Comparison of ENCODE assay signal across 10 cellular contexts in the genomic region with DNA sequence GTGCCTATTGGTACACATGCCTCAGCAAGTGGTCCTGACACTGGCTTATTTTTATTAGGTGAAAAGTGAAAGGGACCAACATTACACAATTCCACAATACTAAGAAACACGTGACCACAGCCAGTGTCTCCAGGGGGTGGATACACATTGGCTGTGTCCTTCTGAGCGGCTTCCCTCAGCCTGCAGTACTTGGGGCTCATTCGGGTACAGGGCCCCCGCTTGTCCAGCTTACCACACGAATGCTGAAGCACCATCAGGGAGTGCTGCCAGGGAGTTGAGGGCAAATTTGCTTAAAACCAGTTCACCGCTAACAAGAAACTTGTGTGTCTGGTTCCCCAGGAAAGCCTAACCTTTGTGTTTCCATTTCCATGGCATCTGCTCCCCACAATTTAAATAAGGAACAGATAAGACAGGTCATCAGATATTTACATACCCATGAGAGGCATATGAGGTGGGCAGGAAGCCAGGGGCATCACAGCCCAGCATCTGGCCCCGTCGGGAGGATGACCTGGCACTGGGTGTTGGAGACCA. TPM values are rescaled to one million over a fixed set of nuclear protein-coding genes. Genes with fewer than 3 reads are reported as not detected.
DNase-seq lines count a peak whose midpoint lies in the region; ATAC-seq and TF ChIP-seq lines count a peak whose summit lies in the region.
"Had no signal": no experiment of that assay in that cellular context is flagged by ENCODE, and none has a peak within 500 bp of the region (broad histone marks: within the 10 kb centered on the region; RNA-seq: fewer than 3 reads in every experiment).

No MANE protein-coding gene starts in this region.

- peak overlapping the region in 1 of 2 donors; percentile 31 for H3K4me3 Mint-ChIP-seq in effector memory CD8-positive, alpha-beta T cell

- CTCF ChIA-PET in SK-N-SH (lab: Yijun Ruan, JAX): interaction anchor here (1.0 to 1.9 kb wide), 3 partner anchors 12 to 63 kb away, joined by 3 to 11 read pairs (median 6); no protein-coding TSS in a partner anchor

- 66% methylated on average over 8 of the region's 8 CpGs for WGBS in SK-N-SH (ENCODE audit: low lambda C conversion rate)

- TF ChIP-seq EP300 in SK-N-SH (IDR thresholded peaks at IDR 0.05; ENCODE audit: borderline replicate concordance in 1 of 2, low read depth in 1 of 2, low read length in 1 of 2): no peak; a peak in 1 of 4 replicates

- H3K27ac Mint-ChIP-seq in effector memory CD8-positive, alpha-beta T cell: peak overlapping the region; percentile 87 to 99

- TF ChIP-seq RAD21 in SK-N-SH (IDR thresholded peaks at IDR 0.05; ENCODE audit: low read length): no peak

- H3K36me3 ChIP-seq in SK-N-SH (replicated peaks in 1 of 2; ENCODE audit: control insufficient read depth in 1 of 2, insufficient read depth in 2 of 2, low read length in 1 of 2): no peaks in the 10 kb centered on the region
- H3K36me3 ChIP-seq: SJSA1 had no signal

- no peaks in the 10 kb centered on the region for H3K27me3 Mint-ChIP-seq in effector memory CD8-positive, alpha-beta T cell

- ATAC-seq in SK-N-SH treated with all-trans-retinoic acid at 6 μM for 48 hours: no peak; the same call in 2 of the 3 replicates
- no peak for ATAC-seq in effector memory CD8-positive, alpha-beta T cell (replicated peaks)

- peak overlapping the region in 1 of 2 experiments; percentile 18; a peak in 1 of 4 replicates for H3K27ac ChIP-seq in SK-N-SH (ENCODE audit: low read depth in 2 of 2, low read length in 1 of 2)
- H3K27ac ChIP-seq in skin epidermis: peak overlapping the region in 15 of 21 experiments; percentile 20 to 74 (median 41)
- H3K27ac ChIP-seq: SJSA1 had no signal

- POLR2A ChIA-PET in SK-N-SH (lab: Yijun Ruan, JAX): no interaction called here

- peaks cover 47% of the 10 kb centered on the region for H3K36me3 Mint-ChIP-seq in effector memory CD8-positive, alpha-beta T cell (ENCODE audit: insufficient read depth)

- no peak overlapping the region for H2AFZ ChIP-seq in SK-N-SH (ENCODE audit: low read depth)

- H3K9me2 ChIP-seq in SK-N-SH: no peaks in the 10 kb centered on the region

- no peak overlapping the region for H3K9ac ChIP-seq in SK-N-SH

- no peak for TF ChIP-seq CTCF in SK-N-SH (IDR thresholded peaks at IDR 0.05)

- H3K4me1 ChIP-seq in SK-N-SH (ENCODE audit: control insufficient read depth in 1 of 2, insufficient read depth in 2 of 2, low read depth in 1 of 2, low read length in 1 of 2): peaks cover 14 to 18% of the 10 kb centered on the region in 2 experiments; a peak in 3 of 4 replicates

- H3K79me2 ChIP-seq in SK-N-SH (ENCODE audit: insufficient read depth): no peaks in the 10 kb centered on the region

- H3K4me1 Mint-ChIP-seq in effector memory CD8-positive, alpha-beta T cell (ENCODE audit: low read depth in 2 of 2): peaks cover 36 to 41% of the 10 kb centered on the region in 2 donors

- H3K4me3 ChIP-seq in SK-N-SH (ENCODE audit: low read depth in 2 of 2, low read length in 1 of 2) (no peak overlapping the region), skin epidermis (no peak overlapping the region)
- H3K4me3 ChIP-seq: SJSA1 had no signal

- H4K20me1 ChIP-seq in SK-N-SH (ENCODE audit: insufficient read depth): no peaks in the 10 kb centered on the region

- H3K27me3 ChIP-seq in SK-N-SH (ENCODE audit: insufficient read depth): no peaks in the 10 kb centered on the region
- H3K27me3 ChIP-seq: SJSA1 had no signal

- H3F3A ChIP-seq in SK-N-SH (replicated peaks; ENCODE audit: insufficient read depth): peaks cover 16% of the 10 kb centered on the region

- no peaks in the 10 kb centered on the region for H3K9me3 ChIP-seq in SK-N-SH
- H3K9me3 ChIP-seq: SJSA1 had no signal

- no peaks in the 10 kb centered on the region for H3K9me3 Mint-ChIP-seq in effector memory CD8-positive, alpha-beta T cell

- H3K4me2 ChIP-seq in SK-N-SH: no peak overlapping the region

- peak; percentile 72 for DNase-seq in SK-N-SH
- peak; percentile 68 to 71 for DNase-seq in NCI-H526 (lab: John Stamatoyannopoulos, UW)
- no peak for DNase-seq in effector memory CD8-positive, alpha-beta T cell
- DNase-seq in NCI-H774 (lab: John Stamatoyannopoulos, UW): no peak
- DNase-seq in effector CD8-positive, alpha-beta T cell (lab: John Stamatoyannopoulos, UW): no peak
- no peak for DNase-seq in stimulated activated CD8-positive, alpha-beta memory T cell treated with anti-CD3 and anti-CD28 coated beads, Interleukin-4, amount 100 ng/mL, for 48 hours
- DNase-seq: glutamatergic neuron had no signal

TF ChIP-seq in SK-N-SH, 30 proteins besides CTCF, POLR2A, EP300 and RAD21:
- TF ChIP-seq RCOR1 (IDR thresholded peaks at IDR 0.05; ENCODE audit: low read length): peak; percentile 61
- TF ChIP-seq RXRA (IDR thresholded peaks at IDR 0.05; ENCODE audit: borderline replicate concordance, low read depth): no peak
- no peak for TF ChIP-seq MAX (IDR thresholded peaks at IDR 0.05; ENCODE audit: low read depth)
- TF ChIP-seq GATA2 (CRISPR knock-in tag; IDR thresholded peaks at IDR 0.05): peak; percentile 74
TF ChIP-seq in SK-N-SH: peak in this region for 2.

TF ChIP-seq in SK-N-SH treated with all-trans-retinoic acid at 6 μM for 48 hours, 23 proteins besides CTCF, POLR2A, EP300 and RAD21 (continues in another document):
- no peak for TF ChIP-seq BACH2 (CRISPR knock-in tag; IDR thresholded peaks at IDR 0.05; ENCODE audit: borderline replicate concordance)
- no peak for TF ChIP-seq ARNTL (CRISPR knock-in tag; IDR thresholded peaks at IDR 0.05; ENCODE audit: borderline replicate concordance, low read depth)
- no peak for TF ChIP-seq ESRRG (CRISPR knock-in tag; IDR thresholded peaks at IDR 0.05)
- TF ChIP-seq, protein P1, sequence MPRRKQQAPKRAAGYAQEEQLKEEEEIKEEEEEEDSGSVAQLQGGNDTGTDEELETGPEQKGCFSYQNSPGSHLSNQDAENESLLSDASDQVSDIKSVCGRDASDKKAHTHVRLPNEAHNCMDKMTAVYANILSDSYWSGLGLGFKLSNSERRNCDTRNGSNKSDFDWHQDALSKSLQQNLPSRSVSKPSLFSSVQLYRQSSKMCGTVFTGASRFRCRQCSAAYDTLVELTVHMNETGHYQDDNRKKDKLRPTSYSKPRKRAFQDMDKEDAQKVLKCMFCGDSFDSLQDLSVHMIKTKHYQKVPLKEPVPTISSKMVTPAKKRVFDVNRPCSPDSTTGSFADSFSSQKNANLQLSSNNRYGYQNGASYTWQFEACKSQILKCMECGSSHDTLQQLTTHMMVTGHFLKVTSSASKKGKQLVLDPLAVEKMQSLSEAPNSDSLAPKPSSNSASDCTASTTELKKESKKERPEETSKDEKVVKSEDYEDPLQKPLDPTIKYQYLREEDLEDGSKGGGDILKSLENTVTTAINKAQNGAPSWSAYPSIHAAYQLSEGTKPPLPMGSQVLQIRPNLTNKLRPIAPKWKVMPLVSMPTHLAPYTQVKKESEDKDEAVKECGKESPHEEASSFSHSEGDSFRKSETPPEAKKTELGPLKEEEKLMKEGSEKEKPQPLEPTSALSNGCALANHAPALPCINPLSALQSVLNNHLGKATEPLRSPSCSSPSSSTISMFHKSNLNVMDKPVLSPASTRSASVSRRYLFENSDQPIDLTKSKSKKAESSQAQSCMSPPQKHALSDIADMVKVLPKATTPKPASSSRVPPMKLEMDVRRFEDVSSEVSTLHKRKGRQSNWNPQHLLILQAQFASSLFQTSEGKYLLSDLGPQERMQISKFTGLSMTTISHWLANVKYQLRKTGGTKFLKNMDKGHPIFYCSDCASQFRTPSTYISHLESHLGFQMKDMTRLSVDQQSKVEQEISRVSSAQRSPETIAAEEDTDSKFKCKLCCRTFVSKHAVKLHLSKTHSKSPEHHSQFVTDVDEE (CRISPR knock-in tag; IDR thresholded peaks at IDR 0.05): no peak
- no peak for TF ChIP-seq CREB5 (CRISPR knock-in tag; IDR thresholded peaks at IDR 0.05; ENCODE audit: low read depth)
- TF ChIP-seq TOX (CRISPR knock-in tag; IDR thresholded peaks at IDR 0.05; ENCODE audit: borderline replicate concordance): no peak
- TF ChIP-seq, protein P2, sequence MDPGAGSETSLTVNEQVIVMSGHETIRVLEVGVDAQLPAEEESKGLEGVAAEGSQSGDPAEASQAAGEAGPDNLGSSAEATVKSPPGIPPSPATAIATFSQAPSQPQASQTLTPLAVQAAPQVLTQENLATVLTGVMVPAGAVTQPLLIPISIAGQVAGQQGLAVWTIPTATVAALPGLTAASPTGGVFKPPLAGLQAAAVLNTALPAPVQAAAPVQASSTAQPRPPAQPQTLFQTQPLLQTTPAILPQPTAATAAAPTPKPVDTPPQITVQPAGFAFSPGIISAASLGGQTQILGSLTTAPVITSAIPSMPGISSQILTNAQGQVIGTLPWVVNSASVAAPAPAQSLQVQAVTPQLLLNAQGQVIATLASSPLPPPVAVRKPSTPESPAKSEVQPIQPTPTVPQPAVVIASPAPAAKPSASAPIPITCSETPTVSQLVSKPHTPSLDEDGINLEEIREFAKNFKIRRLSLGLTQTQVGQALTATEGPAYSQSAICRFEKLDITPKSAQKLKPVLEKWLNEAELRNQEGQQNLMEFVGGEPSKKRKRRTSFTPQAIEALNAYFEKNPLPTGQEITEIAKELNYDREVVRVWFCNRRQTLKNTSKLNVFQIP (CRISPR knock-in tag; IDR thresholded peaks at IDR 0.05; ENCODE audit: borderline replicate concordance, low read depth): no peak
- no peak for TF ChIP-seq ZNF70 (CRISPR knock-in tag; IDR thresholded peaks at IDR 0.05)
- no peak for TF ChIP-seq ZC3H10 (CRISPR knock-in tag; IDR thresholded peaks at IDR 0.05)

RNA-seq across cellular contexts. Expression of gene PBX4, which starts 23.3 kb away (rescaled TPM):
- polyA plus RNA-seq in SK-N-SH (2012; rRNA removed): 5.1 and 6.4 TPM in 2 replicates
- 1.7 and 2.7 TPM in 2 replicates for polyA plus RNA-seq in SK-N-SH (2012; cell fraction: cytosol; rRNA removed)
- 22.9 and 27.6 TPM in 2 replicates for polyA plus RNA-seq in SK-N-SH (2012; cell fraction: nucleus; rRNA removed)

RNA-seq across cellular contexts. Expression of gene LPAR2, which starts 32.8 kb away (rescaled TPM):
- 4.3 and 4.5 TPM in 2 replicates for polyA plus RNA-seq in SK-N-SH (2012; rRNA removed)
- polyA plus RNA-seq in SK-N-SH (2012; cell fraction: cytosol; rRNA removed): 1.1 and 1.7 TPM in 2 replicates
- polyA plus RNA-seq in SK-N-SH (2012; cell fraction: nucleus; rRNA removed): 33.9 and 35.0 TPM in 2 replicates

RNA-seq across cellular contexts. Expression of gene GMIP, which starts 48.2 kb away (rescaled TPM):
- polyA plus RNA-seq in SK-N-SH (2012; rRNA removed): 5.3 and 6.3 TPM in 2 replicates
- polyA plus RNA-seq in SK-N-SH (2012; cell fraction: cytosol; rRNA removed): 2.4 and 3.9 TPM in 2 replicates
- 40.0 and 43.5 TPM in 2 replicates for polyA plus RNA-seq in SK-N-SH (2012; cell fraction: nucleus; rRNA removed)

RNA-seq across cellular contexts. Expression of gene CILP2, which starts 57.2 kb away (rescaled TPM):
- polyA plus RNA-seq in SK-N-SH (2012; rRNA removed): 0.96 and 1.9 TPM in 2 replicates
- polyA plus RNA-seq in SK-N-SH (2012; cell fraction: cytosol; rRNA removed): 0.54 and 0.87 TPM in 2 replicates
- polyA plus RNA-seq in SK-N-SH (2012; cell fraction: nucleus; rRNA removed): 3.1 and 3.9 TPM in 2 replicates

Comparison
In these comparisons a context has a peak if more than half of its experiments do, and no peak if none do; other contexts are left out.
1. DNase-seq: peak in SK-N-SH (single experiment) and NCI-H526 (2 of 2); none in effector memory CD8-positive, alpha-beta T cell (0 of 3), NCI-H774 (single experiment), effector CD8-positive, alpha-beta T cell (single experiment) and stimulated activated CD8-positive, alpha-beta memory T cell treated with anti-CD3 and anti-CD28 coated beads, Interleukin-4, amount 100 ng/mL, for 48 hours (single experiment).